8 cellular contexts compared by ENCODE assay signal in the genomic region with DNA sequence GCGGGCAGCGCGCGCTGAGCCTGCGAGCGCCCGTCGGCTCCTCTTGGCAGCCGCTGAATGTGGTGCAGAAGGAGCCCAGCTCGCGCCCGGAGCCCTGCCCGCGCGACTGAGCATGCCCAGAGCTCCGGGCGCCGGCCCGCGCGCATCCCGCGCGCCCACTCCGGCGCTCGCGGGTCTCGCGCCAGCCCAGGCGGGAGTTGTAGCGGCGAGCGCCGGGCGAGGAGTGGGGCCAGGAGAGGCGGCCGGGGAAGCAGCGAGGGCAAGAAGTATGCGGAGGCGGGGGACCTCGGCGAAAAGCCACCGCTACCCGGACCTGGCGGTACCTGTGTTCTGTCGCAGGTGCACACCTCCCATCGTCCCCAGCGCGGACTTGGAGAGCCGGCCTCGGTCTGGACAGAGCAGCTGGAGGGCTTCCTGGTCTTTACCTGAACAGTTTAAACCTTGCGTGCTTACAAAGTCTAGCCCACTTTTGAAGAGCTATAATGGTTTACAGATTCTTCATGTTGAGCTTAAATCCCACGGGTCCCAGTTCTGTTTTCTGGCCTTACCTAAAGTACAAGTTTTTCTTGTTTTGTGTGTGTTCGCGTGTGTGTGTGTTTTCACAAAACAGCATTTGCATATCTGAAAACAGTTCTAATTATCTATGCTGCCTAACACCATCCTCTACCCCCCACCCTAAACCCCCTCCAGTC. TPM values are rescaled to one million over a fixed set of nuclear protein-coding genes. Genes with fewer than 3 reads are reported as not detected.
DNase-seq lines count a peak whose midpoint lies in the region; ATAC-seq, FAIRE-seq and TF ChIP-seq lines count a peak whose summit lies in the region.

Gene DDAH1, minus strand, starts transcription at position 61 of the 692 bp plus-strand sequence. CDS start 114 bp downstream, outside the sequence.

- intact Hi-C loops in vagina (cut with DNase I): loop anchor here (10.0 kb wide), 1 partner anchor 110 kb away; no protein-coding TSS in a partner anchor

- peaks cover 0 to 5% (median 0%) of the 10 kb centered on the region in 9 donors for H3K9me3 Mint-ChIP-seq in naive thymus-derived CD8-positive, alpha-beta T cell

- H3K4me1 Mint-ChIP-seq in naive thymus-derived CD8-positive, alpha-beta T cell: peaks cover 3 to 10% (median 8%) of the 10 kb centered on the region in 4 donors

- CTCF ChIA-PET in HEK293 (lab: Yijun Ruan, JAX): interaction anchor here (0.6 to 1.5 kb wide), 8 partner anchors 11 to 516 kb away, joined by 3 to 5 read pairs (median 4); no protein-coding TSS in a partner anchor

- peaks cover 36 to 63% (median 60%) of the 10 kb centered on the region in 5 donors for H3K27me3 Mint-ChIP-seq in naive thymus-derived CD8-positive, alpha-beta T cell

- H3K36me3 Mint-ChIP-seq in naive thymus-derived CD8-positive, alpha-beta T cell: peaks cover 0 to 14% (median 0%) of the 10 kb centered on the region in 3 donors

- H3K4me3 ChIP-seq in HEK293 (ENCODE audit: low read depth, low read length) (peak within 1 kb of the TSS; percentile 92), vagina (peak within 1 kb of the TSS; percentile 57 to 61)

- H3K27ac Mint-ChIP-seq in naive thymus-derived CD8-positive, alpha-beta T cell: no peak within 1 kb of the TSS

- POLR2A ChIA-PET in HEK293 (lab: Yijun Ruan, JAX): interaction anchor here (0.6 to 4.2 kb wide), 11 partner anchors 13 to 206 kb away, joined by 3 to 40 read pairs (median 3); partner anchors contain the start of genes C1orf52 and CCN1
- POLR2A ChIA-PET in naive thymus-derived CD8-positive, alpha-beta T cell (lab: Charles Lee): no interaction called here

- FAIRE-seq in frontal cortex (lab: Jason Lieb, UNC): no peak

- TF ChIP-seq CTCF in HEK293 (tag by site-specific recombination; IDR thresholded peaks at IDR 0.05): no peak
- no peak for TF ChIP-seq CTCF in vagina (IDR thresholded peaks at IDR 0.05)

- H3K4me1 ChIP-seq in HEK293 (ENCODE audit: control insufficient read depth, insufficient read depth, low read length) (peaks cover 6% of the 10 kb centered on the region; the same call in 1 of the 2 replicates), vagina (peaks cover 32% of the 10 kb centered on the region)

- ATAC-seq in activated CD4-positive, CD25-positive, alpha-beta regulatory T cell treated with anti-CD3 and anti-CD28 coated beads, Interleukin-2, amount 50 U/mL, for 24 hours: peak; percentile 21 to 38
- peak; percentile 33 to 57 for ATAC-seq in naive thymus-derived CD8-positive, alpha-beta T cell

- H3K36me3 ChIP-seq in HEK293 (ENCODE audit: control insufficient read depth in 2 of 2, insufficient read depth in 1 of 2, low read length in 2 of 2): no peaks in the 10 kb centered on the region
- no peaks in the 10 kb centered on the region for H3K36me3 ChIP-seq in vagina

- no peak for DNase-seq in activated CD4-positive, CD25-positive, alpha-beta regulatory T cell (lab: John Stamatoyannopoulos, UW)
- DNase-seq in NCI-H1694 treated with DMSO at 0.1 percent for 48 hours (lab: John Stamatoyannopoulos, UW): peak; percentile 48
- DNase-seq in activated T-cell treated with anti-CD3 and anti-CD28 coated beads, Interleukin-2, amount 50 U/mL, for 48 hours: peak; percentile 21 to 36
- DNase-seq in frontal cortex (ENCODE audit: low spot score in 2 of 2): peak; percentile 66 to 79
- DNase-seq in naive thymus-derived CD8-positive, alpha-beta T cell: peak in 2 of 10 donors; percentile 1 to 2
- DNase-seq in vagina (ENCODE audit: extremely low spot score in 2 of 2): no peak

- H3K9me3 ChIP-seq in HEK293 (ENCODE audit: control insufficient read depth, insufficient read depth, low read depth, low read length): no peaks in the 10 kb centered on the region
- no peaks in the 10 kb centered on the region for H3K9me3 ChIP-seq in vagina

- TF ChIP-seq POLR2A in vagina (IDR thresholded peaks at IDR 0.05): no peak

- H3K27me3 ChIP-seq in vagina: no peaks in the 10 kb centered on the region

- H3K27ac ChIP-seq in HEK293 (ENCODE audit: extremely low read depth, low read depth, low read length) (peak within 1 kb of the TSS; percentile 89), vagina (peak within 1 kb of the TSS; percentile 63)

- peak within 1 kb of the TSS; percentile 50 to 74 (median 63) for H3K4me3 Mint-ChIP-seq in naive thymus-derived CD8-positive, alpha-beta T cell

TF ChIP-seq in HEK293, 187 proteins besides CTCF, POLR2A, EP300 and RAD21 (continues in another document):
- TF ChIP-seq ZNF335 (tag by site-specific recombination; conservative IDR thresholded peaks at IDR 0.05) (peak; percentile 75), ZNF266 (tag by site-specific recombination; IDR thresholded peaks at IDR 0.05; ENCODE audit: low read depth) (no peak), REST (tag by site-specific recombination; IDR thresholded peaks at IDR 0.05) (no peak), ZEB2 (tag by site-specific recombination; IDR thresholded peaks at IDR 0.05) (peak; percentile 35; the same call in 1 of the 2 replicates), ZFP69B (tag by site-specific recombination; IDR thresholded peaks at IDR 0.05) (no peak), ZNF707 (tag by site-specific recombination; IDR thresholded peaks at IDR 0.05) (no peak), ZBTB11 (tag by site-specific recombination; conservative IDR thresholded peaks at IDR 0.05; ENCODE audit: low read depth) (peak; percentile 34; the same call in 1 of the 2 replicates), ZNF473 (tag by site-specific recombination; IDR thresholded peaks at IDR 0.05) (no peak), ZNF629 (tag by site-specific recombination; IDR thresholded peaks at IDR 0.05) (no peak), ZNF280C (tag by site-specific recombination; IDR thresholded peaks at IDR 0.05) (no peak), ZNF184 (tag by site-specific recombination; IDR thresholded peaks at IDR 0.05) (no peak)

RNA-seq across cellular contexts. Expression of gene DDAH1, which starts in this region (rescaled TPM):
- total RNA-seq in frontal cortex: 45.2 TPM
- total RNA-seq in naive thymus-derived CD8-positive, alpha-beta T cell: not detected
- polyA plus RNA-seq in naive thymus-derived CD8-positive, alpha-beta T cell: not detected
- total RNA-seq in vagina: 10.3 TPM

Comparison
In these comparisons a context has a peak if more than half of its experiments do, and no peak if none do; other contexts are left out.
1. RNA of gene DDAH1 (total RNA-seq): 45.2 TPM in frontal cortex (single experiment) and 10.3 TPM in vagina (single experiment); not detected in naive thymus-derived CD8-positive, alpha-beta T cell; every median in the first group is over 10 times any median in the second.
2. Peak in ATAC-seq in naive thymus-derived CD8-positive, alpha-beta T cell; RNA of the gene not detected or under 1 TPM.
3. DNase-seq: peak in NCI-H1694 treated with DMSO at 0.1 percent for 48 hours (single experiment), activated T-cell treated with anti-CD3 and anti-CD28 coated beads, Interleukin-2, amount 50 U/mL, for 48 hours (2 of 2) and frontal cortex (2 of 2); none in activated CD4-positive, CD25-positive, alpha-beta regulatory T cell (0 of 4) and vagina (0 of 2).